Comparison of ENCODE assay signal across 24 cellular contexts in genomic region chr10:8179081-8179480, GRCh38.
"Had no signal": no experiment of that assay in that cellular context is flagged by ENCODE, and none has a peak within 500 bp of the region (broad histone marks: within the 10 kb centered on the region; RNA-seq: fewer than 3 reads in every experiment).

No MANE protein-coding gene starts in this region.

- H3K4me3 ChIP-seq: colonic mucosa, coronary artery, dorsolateral prefrontal cortex, esophagus squamous epithelium, gastrocnemius medialis, gastroesophageal sphincter, heart left ventricle, heart right ventricle had no signal

- H3K9me3 Mint-ChIP-seq: dendritic cell treated with granulocyte-macrophage colony-stimulating factor and Interleukin-4, amounts not matched to agents 40 ng/mL and 50 ng/mL, for 4 days; effector memory CD8-positive, alpha-beta T cell had no signal

- H3K9me3 ChIP-seq: colonic mucosa, esophagus squamous epithelium, gastrocnemius medialis, gastroesophageal sphincter, heart left ventricle, heart right ventricle had no signal

- H3K4me1 ChIP-seq: colonic mucosa, foreskin keratinocyte, gastrocnemius medialis, gastroesophageal sphincter had no signal

- H3K36me3 ChIP-seq: colonic mucosa, esophagus squamous epithelium, gastrocnemius medialis, gastroesophageal sphincter, heart left ventricle, heart right ventricle had no signal

- DNase-seq: colonic mucosa; cortex of kidney; dermis blood vessel endothelial cell; dorsolateral prefrontal cortex; effector CD4-positive, alpha-beta T cell; effector CD8-positive, alpha-beta T cell; effector memory CD4-positive, alpha-beta T cell; effector memory CD8-positive, alpha-beta T cell; endodermal cell; erythroblast; esophagus squamous epithelium; foreskin fibroblast; foreskin keratinocyte; foreskin melanocyte; gastrocnemius medialis; glutamatergic neuron; head of caudate nucleus; heart left ventricle; heart right ventricle had no signal

- H3K27me3 Mint-ChIP-seq: effector memory CD8-positive, alpha-beta T cell had no signal

- H3K27ac Mint-ChIP-seq: dendritic cell treated with granulocyte-macrophage colony-stimulating factor and Interleukin-4, amounts not matched to agents 40 ng/mL and 50 ng/mL, for 4 days; effector memory CD8-positive, alpha-beta T cell; endodermal cell had no signal

- H3K27me3 ChIP-seq: colonic mucosa, esophagus squamous epithelium, foreskin keratinocyte, gastrocnemius medialis, heart left ventricle had no signal

- H3K27ac ChIP-seq: colonic mucosa, coronary artery, dorsolateral prefrontal cortex, epithelial cell of prostate, esophagus squamous epithelium, foreskin keratinocyte, gastrocnemius medialis, gastroesophageal sphincter, heart left ventricle, heart right ventricle had no signal

- ATAC-seq: effector memory CD8-positive, alpha-beta T cell; esophagus mucosa; foreskin keratinocyte; gastrocnemius medialis; gastroesophageal sphincter; heart left ventricle; heart right ventricle had no signal

- H3K4me3 Mint-ChIP-seq: dendritic cell treated with granulocyte-macrophage colony-stimulating factor and Interleukin-4, amounts not matched to agents 40 ng/mL and 50 ng/mL, for 4 days; effector memory CD8-positive, alpha-beta T cell; endodermal cell had no signal
